Comparison of ENCODE assay signal across 8 cellular contexts in genomic region chr5:56026863-56027300, GRCh38. TPM values are rescaled to one million over a fixed set of nuclear protein-coding genes. Genes with fewer than 3 reads are reported as not detected.
A peak's percentile ranks its signal among the peaks of the same experiment; 100 is the strongest.
DNase-seq lines count a peak whose midpoint lies in the region; ATAC-seq and TF ChIP-seq lines count a peak whose summit lies in the region.

No MANE protein-coding gene starts in this region.

- DNase-seq in NOMO-1 (lab: John Stamatoyannopoulos, UW; ENCODE audit: unreplicated experiment in 2 of 2) (peak; percentile 77 to 97), kidney glomerular epithelial cell (lab: John Stamatoyannopoulos, UW) (peak; percentile 69), coronary artery (ENCODE audit: low spot score) (no peak), adrenal gland (no peak), left lobe of liver (ENCODE audit: low spot score) (no peak), suprapubic skin (ENCODE audit: low spot score in 2 of 2) (no peak)

- no peaks in the 10 kb centered on the region for H3K4me1 ChIP-seq in adrenal gland (replicated peaks in 1 of 2)
- H3K4me1 ChIP-seq in suprapubic skin, result no peaks in the 10 kb centered on the region

- no peaks in the 10 kb centered on the region for H3K27me3 ChIP-seq in adrenal gland
- no peaks in the 10 kb centered on the region for H3K27me3 ChIP-seq in suprapubic skin

- H3K4me3 ChIP-seq in coronary artery, result no peak overlapping the region
- H3K4me3 ChIP-seq in adrenal gland, result no peak overlapping the region
- H3K4me3 ChIP-seq in suprapubic skin, result no peak overlapping the region

- TF ChIP-seq CTCF in coronary artery (IDR thresholded peaks at IDR 0.05) (no peak), adrenal gland (IDR thresholded peaks at IDR 0.05) (no peak), suprapubic skin (IDR thresholded peaks at IDR 0.05) (no peak)

- H3K36me3 ChIP-seq in adrenal gland (replicated peaks in 1 of 2), result no peaks in the 10 kb centered on the region
- no peaks in the 10 kb centered on the region for H3K36me3 ChIP-seq in suprapubic skin

- WGBS in adrenal gland, 4 donors, result 70 to 79% (median 75%) methylated on average over 2 to 3 of the region's 3 CpGs
- WGBS in suprapubic skin, result 81% methylated on average over 3 of the region's 3 CpGs

- TF ChIP-seq POLR2A in adrenal gland (IDR thresholded peaks at IDR 0.05) (no peak), suprapubic skin (IDR thresholded peaks at IDR 0.05) (no peak)

- no peak overlapping the region for H3K27ac ChIP-seq in coronary artery
- no peak overlapping the region for H3K27ac ChIP-seq in adrenal gland
- H3K27ac ChIP-seq in suprapubic skin, result no peak overlapping the region

- TF ChIP-seq EP300 in suprapubic skin (IDR thresholded peaks at IDR 0.05), result no peak

- peak; percentile 91 for ATAC-seq in GM18517 (IDR thresholded peaks at IDR 0.05; ENCODE audit: unreplicated experiment)
- ATAC-seq in HG02588 (IDR thresholded peaks at IDR 0.05; ENCODE audit: unreplicated experiment), result peak; percentile 65
- ATAC-seq in left lobe of liver, result no peak

- no peaks in the 10 kb centered on the region for H3K9me3 ChIP-seq in adrenal gland (replicated peaks in 1 of 3)
- H3K9me3 ChIP-seq in suprapubic skin, result no peaks in the 10 kb centered on the region

- intact Hi-C loops in adrenal gland (cut with DNase I), result no loop called here

RNA-seq across cellular contexts. Expression of gene IL6ST, which starts 32.1 kb away (rescaled TPM):
- total RNA-seq in adrenal gland (100 to 1,000 TPM; 270 to 659 (median 397) TPM), left lobe of liver (154 TPM), suprapubic skin (100 to 1,000 TPM in 1 of 4 donors, 10 to 100 TPM in 3; 47.0 to 110 (median 87.5) TPM)
- 100 to 1,000 TPM in 1 of 3 donors, 10 to 100 TPM in 2; 39.0 to 162 (median 49.3) TPM for polyA plus RNA-seq in adrenal gland

Comparison
In these comparisons a context has a peak if more than half of its experiments do, and no peak if none do; other contexts are left out.
1. DNase-seq: peak in NOMO-1 (2 of 2) and kidney glomerular epithelial cell (single experiment); none in coronary artery (single experiment), adrenal gland (0 of 7), left lobe of liver (single experiment) and suprapubic skin (0 of 2).